In genomic region chr14:34051966-34052657, GRCh38 we compare ENCODE assay signal across 10 cellular contexts.
DNase-seq lines count a peak whose midpoint lies in the region; ATAC-seq and TF ChIP-seq lines count a peak whose summit lies in the region.
"Had no signal": no experiment of that assay in that cellular context is flagged by ENCODE, and none has a peak within 500 bp of the region (broad histone marks: within the 10 kb centered on the region; RNA-seq: fewer than 3 reads in every experiment).

No MANE protein-coding gene starts in this region.

- no peaks in the 10 kb centered on the region for H3K9me3 ChIP-seq in body of pancreas
- H3K9me3 ChIP-seq: thoracic aorta had no signal

- TF ChIP-seq CTCF in natural killer cell (IDR thresholded peaks at IDR 0.05) (no peak), choroid plexus epithelial cell (conservative IDR thresholded peaks at IDR 0.05; ENCODE audit: low read depth, low read length) (no peak), body of pancreas (IDR thresholded peaks at IDR 0.05) (no peak)

- H3K4me1 Mint-ChIP-seq in natural killer cell treated with Interleukin-12 subunit alpha and Interleukin-12 subunit beta and Interleukin-15 and Interleukin-18, amount 100 ng/mL, for 72 hours (ENCODE audit: low read depth in 2 of 2) = peaks cover 0 to 23% of the 10 kb centered on the region in 2 donors
- peaks cover 5 to 12% of the 10 kb centered on the region in 2 donors for H3K4me1 Mint-ChIP-seq in natural killer cell

- intact Hi-C loops in natural killer cell (cut with micrococcal nuclease) = no loop called here
- intact Hi-C loops in body of pancreas (cut with DNase I) = no loop called here

- peak; percentile 50 to 54 for ATAC-seq in natural killer cell treated with Interleukin-12 subunit alpha and Interleukin-12 subunit beta and Interleukin-15 and Interleukin-18, amount 100 ng/mL, for 72 hours
- no peak for ATAC-seq in natural killer cell
- ATAC-seq in body of pancreas = no peak

- no peaks in the 10 kb centered on the region for H3K36me3 Mint-ChIP-seq in natural killer cell treated with Interleukin-12 subunit alpha and Interleukin-12 subunit beta and Interleukin-15 and Interleukin-18, amount 100 ng/mL, for 72 hours
- no peaks in the 10 kb centered on the region for H3K36me3 Mint-ChIP-seq in natural killer cell

- H3K4me3 Mint-ChIP-seq in natural killer cell treated with Interleukin-12 subunit alpha and Interleukin-12 subunit beta and Interleukin-15 and Interleukin-18, amount 100 ng/mL, for 72 hours = no peak overlapping the region
- H3K4me3 Mint-ChIP-seq in natural killer cell = no peak overlapping the region

- no peak for TF ChIP-seq POLR2A in body of pancreas (IDR thresholded peaks at IDR 0.05)

- H3K27ac ChIP-seq in body of pancreas = no peak overlapping the region

- 63 to 65% methylated on average over 5 of the region's 5 CpGs for WGBS in body of pancreas, 2 donors

- H3K36me3 ChIP-seq in body of pancreas (replicated peaks in 1 of 2; ENCODE audit: insufficient read depth in 1 of 2, low read depth in 2 of 2) = no peaks in the 10 kb centered on the region
- H3K36me3 ChIP-seq: thoracic aorta had no signal

- peak overlapping the region in 1 of 2 donors; percentile 29 for H3K27ac Mint-ChIP-seq in natural killer cell treated with Interleukin-12 subunit alpha and Interleukin-12 subunit beta and Interleukin-15 and Interleukin-18, amount 100 ng/mL, for 72 hours
- H3K27ac Mint-ChIP-seq in natural killer cell = no peak overlapping the region

- peaks cover 3% of the 10 kb centered on the region for H3K9me3 Mint-ChIP-seq in natural killer cell treated with Interleukin-12 subunit alpha and Interleukin-12 subunit beta and Interleukin-15 and Interleukin-18, amount 100 ng/mL, for 72 hours
- H3K9me3 Mint-ChIP-seq in natural killer cell = no peaks in the 10 kb centered on the region

- H3K27me3 Mint-ChIP-seq in natural killer cell treated with Interleukin-12 subunit alpha and Interleukin-12 subunit beta and Interleukin-15 and Interleukin-18, amount 100 ng/mL, for 72 hours = peaks cover 0 to 9% of the 10 kb centered on the region in 2 donors
- peaks cover 7 to 10% of the 10 kb centered on the region in 2 donors for H3K27me3 Mint-ChIP-seq in natural killer cell (ENCODE audit: low read depth in 2 of 2)

- no peak for DNase-seq in natural killer cell treated with Interleukin-12 subunit alpha and Interleukin-12 subunit beta and Interleukin-15 and Interleukin-18, amount 100 ng/mL, for 72 hours (ENCODE audit: low spot score)
- no peak for DNase-seq in natural killer cell
- DNase-seq in HuH-7 (ENCODE audit: low spot score) = peak; percentile 15
- peak; percentile 64 for DNase-seq in choroid plexus epithelial cell (ENCODE audit: low read depth)
- DNase-seq in SK-N-DZ (ENCODE audit: low spot score) = no peak
- no peak for DNase-seq in D341Med (ENCODE audit: low spot score)
- no peak for DNase-seq in stimulated activated CD4-positive, alpha-beta T cell treated with anti-CD3 and anti-CD28 coated beads, Interleukin-4, amount 100 ng/mL, for 1 hour
- no peak for DNase-seq in body of pancreas
- DNase-seq: left cardiac atrium had no signal

- H3K4me1 ChIP-seq in body of pancreas = no peaks in the 10 kb centered on the region

- no peaks in the 10 kb centered on the region for H3K27me3 ChIP-seq in body of pancreas

- H3K4me3 ChIP-seq in choroid plexus epithelial cell (ENCODE audit: low read depth, low read length) = no peak overlapping the region
- no peak overlapping the region for H3K4me3 ChIP-seq in body of pancreas
- H3K4me3 ChIP-seq: thoracic aorta had no signal

Comparison
In these comparisons a context has a peak if more than half of its experiments do, and no peak if none do; other contexts are left out.
1. ATAC-seq: peak in natural killer cell treated with Interleukin-12 subunit alpha and Interleukin-12 subunit beta and Interleukin-15 and Interleukin-18, amount 100 ng/mL, for 72 hours (2 of 2); none in natural killer cell (0 of 3) and body of pancreas (single experiment).
2. DNase-seq: peak in HuH-7 (single experiment) and choroid plexus epithelial cell (single experiment); none in natural killer cell treated with Interleukin-12 subunit alpha and Interleukin-12 subunit beta and Interleukin-15 and Interleukin-18, amount 100 ng/mL, for 72 hours (single experiment), natural killer cell (single experiment), SK-N-DZ (single experiment), D341Med (single experiment), stimulated activated CD4-positive, alpha-beta T cell treated with anti-CD3 and anti-CD28 coated beads, Interleukin-4, amount 100 ng/mL, for 1 hour (single experiment) and body of pancreas (0 of 4).